8 cellular contexts compared by ENCODE assay signal in the genomic region with DNA sequence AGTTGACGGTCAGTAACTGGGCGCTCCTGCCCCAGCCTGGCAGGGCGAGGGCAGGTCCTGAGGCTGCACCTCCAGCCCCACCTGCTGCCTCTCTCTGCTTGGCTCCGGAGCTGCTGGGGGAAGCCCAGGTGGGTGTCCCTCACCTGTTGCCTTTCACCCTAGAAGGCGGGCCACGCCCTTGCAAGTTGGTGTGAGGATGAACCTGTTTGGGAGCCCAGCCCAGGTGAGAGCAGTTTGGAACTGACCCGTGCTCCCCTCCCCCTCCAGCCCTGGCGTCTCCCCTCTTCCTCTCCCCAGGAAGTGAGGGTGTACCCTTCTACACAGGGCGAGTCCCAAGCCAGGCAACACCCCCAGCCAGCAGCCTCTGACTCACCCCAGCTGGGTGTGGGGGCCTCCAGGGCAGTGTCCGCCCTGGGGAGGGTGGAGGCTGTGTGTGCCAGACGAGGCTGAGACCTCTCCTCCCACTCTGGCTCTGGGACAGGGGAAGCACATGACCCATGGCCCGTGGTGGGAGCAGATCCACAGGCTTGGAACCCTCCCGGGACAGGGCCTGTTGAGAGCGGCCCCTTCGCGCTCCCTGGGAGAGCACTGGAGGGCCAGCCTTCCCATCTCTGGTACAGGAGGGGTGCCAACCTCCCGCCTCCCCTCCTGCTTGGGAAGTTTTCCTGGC. TPM values are rescaled to one million over a fixed set of nuclear protein-coding genes. Genes with fewer than 3 reads are reported as not detected.
A peak's percentile ranks its signal among the peaks of the same experiment; 100 is the strongest.
DNase-seq lines count a peak whose midpoint lies in the region; ATAC-seq and TF ChIP-seq lines count a peak whose summit lies in the region.

No MANE protein-coding gene starts in this region.

- no peak overlapping the region for H3K4me3 Mint-ChIP-seq in CD8-positive, alpha-beta T cell

- H3K27me3 Mint-ChIP-seq in CD8-positive, alpha-beta T cell (ENCODE audit: low read depth) = no peaks in the 10 kb centered on the region

- peaks cover 60% of the 10 kb centered on the region for H3K36me3 Mint-ChIP-seq in CD8-positive, alpha-beta T cell

- POLR2A ChIA-PET in CD8-positive, alpha-beta T cell (lab: Charles Lee) = no interaction called here
- POLR2A ChIA-PET in HEK293T (lab: Yijun Ruan, JAX) = no interaction called here

- no peak for TF ChIP-seq CTCF in CD8-positive, alpha-beta T cell (IDR thresholded peaks at IDR 0.05)
- TF ChIP-seq CTCF in epithelial cell of proximal tubule (conservative IDR thresholded peaks at IDR 0.05; ENCODE audit: low read depth, low read length) = no peak

- H3K9me3 ChIP-seq in CD8-positive, alpha-beta T cell (ENCODE audit: low read length) = no peaks in the 10 kb centered on the region
- no peaks in the 10 kb centered on the region for H3K9me3 ChIP-seq in SJSA1 (replicated peaks)

- H3K9me3 Mint-ChIP-seq in CD8-positive, alpha-beta T cell = no peaks in the 10 kb centered on the region

- intact Hi-C loops in CD8-positive, alpha-beta T cell (cut with DNase I, micrococcal nuclease) = no loop called here

- peaks cover 50% of the 10 kb centered on the region for H3K4me1 Mint-ChIP-seq in CD8-positive, alpha-beta T cell (ENCODE audit: low read depth)

- H3K4me1 ChIP-seq in CD8-positive, alpha-beta T cell (ENCODE audit: insufficient read depth, low read length) = peaks cover 54% of the 10 kb centered on the region
- peaks cover 56% of the 10 kb centered on the region for H3K4me1 ChIP-seq in SJSA1 (replicated peaks)

- DNase-seq in CD8-positive, alpha-beta T cell = peak in 6 of 7 experiments; percentile 35 to 65 (median 42)
- DNase-seq in SJSA1 (ENCODE audit: low read depth in 1 of 2, low spot score in 2 of 2) = peak; percentile 84 to 89
- DNase-seq in epithelial cell of proximal tubule (ENCODE audit: low read depth) = no peak
- peak; percentile 91 for DNase-seq in myocyte (ENCODE audit: low read depth)
- no peak for DNase-seq in SHP77 (lab: John Stamatoyannopoulos, UW)
- no peak for DNase-seq in DMS53 (lab: John Stamatoyannopoulos, UW)
- DNase-seq in HEK293T (ENCODE audit: extremely low spot score) = no peak

- peak overlapping the region; percentile 45 for H3K27ac Mint-ChIP-seq in CD8-positive, alpha-beta T cell

- CTCF ChIA-PET in CD8-positive, alpha-beta T cell (lab: Charles Lee) = interaction anchor here (0.7 to 4.5 kb wide), 2 partner anchors 29 to 36 kb away, joined by 3 to 15 read pairs; no protein-coding TSS in a partner anchor
- CTCF ChIA-PET in HEK293T (lab: Yijun Ruan, JAX) = no interaction called here

- no peak overlapping the region for H3K27ac ChIP-seq in CD8-positive, alpha-beta T cell (ENCODE audit: low read depth, low read length)
- peak overlapping the region; percentile 58 for H3K27ac ChIP-seq in SJSA1

- no peaks in the 10 kb centered on the region for H3K27me3 ChIP-seq in CD8-positive, alpha-beta T cell (ENCODE audit: insufficient read depth, low read length)
- H3K27me3 ChIP-seq in SJSA1 (replicated peaks) = no peaks in the 10 kb centered on the region

- peak; percentile 76 for ATAC-seq in CD8-positive, alpha-beta T cell
- no peak for ATAC-seq in GM19467 (IDR thresholded peaks at IDR 0.05; ENCODE audit: unreplicated experiment)

- H3K4me3 ChIP-seq in CD8-positive, alpha-beta T cell (ENCODE audit: low read depth, low read length) = no peak overlapping the region
- H3K4me3 ChIP-seq in SJSA1 (no peak overlapping the region), epithelial cell of proximal tubule (ENCODE audit: low read depth, low read length) (peak overlapping the region; percentile 30)

- H3K36me3 ChIP-seq in CD8-positive, alpha-beta T cell (ENCODE audit: insufficient read depth, low read length) = peaks cover 11% of the 10 kb centered on the region
- peaks cover 94% of the 10 kb centered on the region for H3K36me3 ChIP-seq in SJSA1

TF ChIP-seq in HEK293T, 16 proteins besides CTCF, POLR2A, EP300 and RAD21:
- TF ChIP-seq TARDBP (IDR thresholded peaks at IDR 0.05) (no peak), L3MBTL2 (conservative IDR thresholded peaks at IDR 0.05) (no peak), CTBP1 (IDR thresholded peaks at IDR 0.05; ENCODE audit: borderline replicate concordance) (no peak), BHLHE40 (IDR thresholded peaks at IDR 0.05; ENCODE audit: borderline replicate concordance) (no peak), LEF1 (IDR thresholded peaks at IDR 0.05; ENCODE audit: borderline replicate concordance) (no peak), ELF4 (IDR thresholded peaks at IDR 0.05) (no peak), SP1 (IDR thresholded peaks at IDR 0.05) (no peak), FOXK2 (IDR thresholded peaks at IDR 0.05) (no peak), ZNF384 (IDR thresholded peaks at IDR 0.05) (no peak), FOXM1 (IDR thresholded peaks at IDR 0.05; ENCODE audit: borderline replicate concordance) (no peak), SUZ12 (IDR thresholded peaks at IDR 0.05) (no peak)
- TF ChIP-seq, protein P1, sequence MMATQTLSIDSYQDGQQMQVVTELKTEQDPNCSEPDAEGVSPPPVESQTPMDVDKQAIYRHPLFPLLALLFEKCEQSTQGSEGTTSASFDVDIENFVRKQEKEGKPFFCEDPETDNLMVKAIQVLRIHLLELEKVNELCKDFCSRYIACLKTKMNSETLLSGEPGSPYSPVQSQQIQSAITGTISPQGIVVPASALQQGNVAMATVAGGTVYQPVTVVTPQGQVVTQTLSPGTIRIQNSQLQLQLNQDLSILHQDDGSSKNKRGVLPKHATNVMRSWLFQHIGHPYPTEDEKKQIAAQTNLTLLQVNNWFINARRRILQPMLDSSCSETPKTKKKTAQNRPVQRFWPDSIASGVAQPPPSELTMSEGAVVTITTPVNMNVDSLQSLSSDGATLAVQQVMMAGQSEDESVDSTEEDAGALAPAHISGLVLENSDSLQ (IDR thresholded peaks at IDR 0.05) = no peak

RNA-seq across cellular contexts. Expression of a gene that starts 10.4 kb away (rescaled TPM):
- 10 to 100 TPM; 35.0 to 40.1 TPM for total RNA-seq in CD8-positive, alpha-beta T cell
- 88.7 and 99.4 TPM in 2 replicates for total RNA-seq in SJSA1 (2014; rRNA removed; shearing (Covaris generic))
- total RNA-seq in epithelial cell of proximal tubule (98.2 and 104 TPM in 2 replicates), myocyte (35.3 and 51.9 TPM in 2 replicates)
- 40.0 TPM for polyA plus RNA-seq in myocyte (2012)

RNA-seq across cellular contexts. Expression of a gene that starts 10.6 kb away (rescaled TPM):
- total RNA-seq in CD8-positive, alpha-beta T cell = 1 to 10 TPM; 2.4 to 3.0 TPM
- total RNA-seq in SJSA1 (2014; rRNA removed; shearing (Covaris generic)) = 7.9 and 18.3 TPM in 2 replicates
- total RNA-seq in epithelial cell of proximal tubule (18.9 and 21.0 TPM in 2 replicates), myocyte (9.9 and 13.5 TPM in 2 replicates)
- 9.8 TPM for polyA plus RNA-seq in myocyte (2012)

RNA-seq across cellular contexts. Expression of a gene that starts 28.4 kb away (rescaled TPM):
- total RNA-seq in CD8-positive, alpha-beta T cell = 1 to 10 TPM; 1.0 to 2.5 TPM
- total RNA-seq in SJSA1 (2014; rRNA removed; shearing (Covaris generic)) = not detected in 2 replicates
- total RNA-seq in epithelial cell of proximal tubule (21.2 and 22.5 TPM in 2 replicates), myocyte (10.0 and 12.3 TPM in 2 replicates)
- 15.8 TPM for polyA plus RNA-seq in myocyte (2012)

RNA-seq across cellular contexts. Expression of a gene that starts 55.0 kb away (rescaled TPM):
- total RNA-seq in CD8-positive, alpha-beta T cell = 10 to 100 TPM; 10.4 to 10.7 TPM
- 26.6 and 31.6 TPM in 2 replicates for total RNA-seq in SJSA1 (2014; rRNA removed; shearing (Covaris generic))
- 12.7 and 26.1 TPM in 2 replicates for total RNA-seq in epithelial cell of proximal tubule
- total RNA-seq in myocyte = 31.0 and 34.2 TPM in 2 replicates
- 24.3 TPM for polyA plus RNA-seq in myocyte (2012)

RNA-seq across cellular contexts. Expression of a gene that starts 55.1 kb away (rescaled TPM):
- total RNA-seq in CD8-positive, alpha-beta T cell = 10 to 100 TPM; 48.7 to 49.0 TPM
- total RNA-seq in SJSA1 (2014; rRNA removed; shearing (Covaris generic)) = 32.3 and 76.3 TPM in 2 replicates
- 37.6 and 67.3 TPM in 2 replicates for total RNA-seq in epithelial cell of proximal tubule
- total RNA-seq in myocyte = 33.9 and 53.6 TPM in 2 replicates
- 36.9 TPM for polyA plus RNA-seq in myocyte (2012)

Comparison
In these comparisons a context has a peak if more than half of its experiments do, and no peak if none do; other contexts are left out.
1. DNase-seq: peak in CD8-positive, alpha-beta T cell (6 of 7), SJSA1 (2 of 2) and myocyte (single experiment); none in epithelial cell of proximal tubule (single experiment), SHP77 (0 of 2), DMS53 (single experiment) and HEK293T (single experiment).